ENCODE assay signal across 22 cellular contexts in the genomic region with DNA sequence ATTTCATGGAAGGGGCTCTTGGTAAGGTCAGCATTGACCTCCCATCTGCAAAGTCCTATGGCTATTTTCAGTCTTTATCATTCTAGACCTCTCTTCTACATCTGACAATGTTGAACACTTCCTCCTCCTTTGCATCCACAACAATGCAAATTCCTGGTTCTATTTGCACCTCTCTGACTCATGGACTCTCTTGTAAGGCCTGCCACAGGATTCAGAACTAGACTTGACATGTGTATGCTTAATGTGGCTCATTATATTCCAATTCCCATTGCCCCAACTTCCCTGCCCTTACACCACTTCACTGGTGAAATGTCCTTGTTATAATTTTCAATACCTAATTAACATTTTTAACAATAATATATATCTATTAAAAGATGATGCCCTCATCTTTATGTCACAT.
"Had no signal": no experiment of that assay in that cellular context is flagged by ENCODE, and none has a peak within 500 bp of the region (broad histone marks: within the 10 kb centered on the region; RNA-seq: fewer than 3 reads in every experiment).

No MANE protein-coding gene starts in this region.

- H2AFZ ChIP-seq: parathyroid adenoma had no signal

- H3K4me1 ChIP-seq: heart left ventricle, parathyroid adenoma, prostate gland, sigmoid colon, stomach, transverse colon had no signal

- H3K27ac ChIP-seq: dorsolateral prefrontal cortex, heart left ventricle, parathyroid adenoma, prostate gland, sigmoid colon, stomach, thoracic aorta, transverse colon had no signal

- H3K9ac ChIP-seq: parathyroid adenoma had no signal

- H3K27me3 Mint-ChIP-seq: central memory CD8-positive, alpha-beta T cell had no signal

- H3K4me3 ChIP-seq: dorsolateral prefrontal cortex, heart left ventricle, mucosa of descending colon, prostate gland, sigmoid colon, stomach, thoracic aorta, transverse colon had no signal

- H3K27me3 ChIP-seq: sigmoid colon, stomach, transverse colon had no signal

- H3K36me3 Mint-ChIP-seq: natural killer cell had no signal

- H3K36me3 ChIP-seq: heart left ventricle, prostate gland, sigmoid colon, stomach, thoracic aorta, transverse colon had no signal

- H3K4me3 Mint-ChIP-seq: central memory CD8-positive, alpha-beta T cell; natural killer cell; neural crest cell had no signal

- H3K9me3 ChIP-seq: heart left ventricle, mucosa of descending colon, prostate gland, sigmoid colon, stomach, thoracic aorta, transverse colon had no signal

- DNase-seq: cortex of kidney; dorsolateral prefrontal cortex; effector CD8-positive, alpha-beta T cell; foreskin melanocyte; heart left ventricle; hippocampal formation; kidney glomerular epithelial cell; mucosa of descending colon; natural killer cell; sigmoid colon; small intestine; stimulated activated CD4-positive, alpha-beta T cell treated with anti-CD3 and anti-CD28 coated beads, Interleukin-12 subunit alpha, Interleukin-12 subunit beta, amount 100 ng/mL, for 4 hours; stimulated activated naive CD4-positive, alpha-beta T cell; stomach; substantia nigra; transverse colon had no signal

- H3K27ac Mint-ChIP-seq: natural killer cell had no signal

- H3K4me1 Mint-ChIP-seq: central memory CD8-positive, alpha-beta T cell; natural killer cell had no signal

- H3K79me2 ChIP-seq: parathyroid adenoma had no signal

- ATAC-seq: heart left ventricle, left lobe of liver, mucosa of descending colon, natural killer cell had no signal
